8 cellular contexts compared by ENCODE assay signal in genomic region chr1:65235867-65236805, GRCh38.
A peak's percentile ranks its signal among the peaks of the same experiment; 100 is the strongest.
DNase-seq lines count a peak whose midpoint lies in the region; ATAC-seq and TF ChIP-seq lines count a peak whose summit lies in the region.

No MANE protein-coding gene starts in this region.

- H3K27ac ChIP-seq in right atrium auricular region (no peak overlapping the region), liver (ENCODE audit: low read depth in 1 of 2, low read length in 2 of 2) (no peak overlapping the region)

- H3K4me3 ChIP-seq in right atrium auricular region (no peak overlapping the region), liver (ENCODE audit: low read depth in 1 of 3, low read length in 3 of 3) (no peak overlapping the region)

- intact Hi-C loops in left ventricle myocardium superior (cut with micrococcal nuclease), result loop anchor here (10.0 kb wide), 1 partner anchor 449 kb away; no protein-coding TSS in a partner anchor

- ATAC-seq in left ventricle myocardium superior (no peak), HG03280 (IDR thresholded peaks at IDR 0.05; ENCODE audit: unreplicated experiment) (no peak), GM18498 (IDR thresholded peaks at IDR 0.05; ENCODE audit: unreplicated experiment) (no peak)

- H3K9me3 ChIP-seq in right atrium auricular region (peaks cover 0 to 9% of the 10 kb centered on the region in 2 donors), liver (ENCODE audit: control insufficient read depth in 4 of 4, low read length in 3 of 4) (no peaks in the 10 kb centered on the region)

- no peak overlapping the region for H3K9ac ChIP-seq in liver (ENCODE audit: low read depth in 1 of 2, low read length in 2 of 2)

- TF ChIP-seq RAD21 in liver (IDR thresholded peaks at IDR 0.05), result peak; percentile 67 to 77

- no peaks in the 10 kb centered on the region for H3K4me1 ChIP-seq in right atrium auricular region
- no peaks in the 10 kb centered on the region for H3K4me1 ChIP-seq in liver (ENCODE audit: control insufficient read depth in 4 of 4, insufficient read depth in 4 of 4, low read length in 3 of 4)

- WGBS in liver, result 84% methylated on average over 3 of the region's 3 CpGs

- TF ChIP-seq CTCF in right atrium auricular region (IDR thresholded peaks at IDR 0.05), result peak; percentile 50 to 65
- TF ChIP-seq CTCF in liver (IDR thresholded peaks at IDR 0.05; ENCODE audit: low read depth, low read length, missing input control), result peak; percentile 42

- H3K27me3 ChIP-seq in right atrium auricular region (no peaks in the 10 kb centered on the region), liver (ENCODE audit: control insufficient read depth in 4 of 4, insufficient read depth in 4 of 4, low read length in 3 of 4) (no peaks in the 10 kb centered on the region)

- DNase-seq in right atrium auricular region (ENCODE audit: low spot score) (no peak), left ventricle myocardium superior (no peak), NCI-H2081 (lab: John Stamatoyannopoulos, UW) (peak; percentile 46 to 69), astrocyte of the hippocampus (ENCODE audit: low read depth, low spot score) (peak; percentile 60)
- DNase-seq in activated naive CD4-positive, alpha-beta T cell (lab: John Stamatoyannopoulos, UW), result no peak

- H3K36me3 ChIP-seq in right atrium auricular region (no peaks in the 10 kb centered on the region), liver (ENCODE audit: control insufficient read depth in 4 of 4, insufficient read depth in 3 of 4, low read depth in 1 of 4, low read length in 3 of 4) (no peaks in the 10 kb centered on the region)

TF ChIP-seq in liver, 16 proteins besides CTCF, POLR2A, EP300 and RAD21:
- TF ChIP-seq ATF3 (IDR thresholded peaks at IDR 0.05) (no peak), NR2F2 (IDR thresholded peaks at IDR 0.05) (no peak), EGR1 (IDR thresholded peaks at IDR 0.05; ENCODE audit: low read depth in 2 of 2) (no peak), REST (IDR thresholded peaks at IDR 0.05) (no peak)
TF ChIP-seq in liver: peak in this region for 0.

Comparison
In these comparisons a context has a peak if more than half of its experiments do, and no peak if none do; other contexts are left out.
1. DNase-seq: peak in NCI-H2081 (2 of 2) and astrocyte of the hippocampus (single experiment); none in right atrium auricular region (single experiment), left ventricle myocardium superior (single experiment) and activated naive CD4-positive, alpha-beta T cell (0 of 4).